In the genomic region with DNA sequence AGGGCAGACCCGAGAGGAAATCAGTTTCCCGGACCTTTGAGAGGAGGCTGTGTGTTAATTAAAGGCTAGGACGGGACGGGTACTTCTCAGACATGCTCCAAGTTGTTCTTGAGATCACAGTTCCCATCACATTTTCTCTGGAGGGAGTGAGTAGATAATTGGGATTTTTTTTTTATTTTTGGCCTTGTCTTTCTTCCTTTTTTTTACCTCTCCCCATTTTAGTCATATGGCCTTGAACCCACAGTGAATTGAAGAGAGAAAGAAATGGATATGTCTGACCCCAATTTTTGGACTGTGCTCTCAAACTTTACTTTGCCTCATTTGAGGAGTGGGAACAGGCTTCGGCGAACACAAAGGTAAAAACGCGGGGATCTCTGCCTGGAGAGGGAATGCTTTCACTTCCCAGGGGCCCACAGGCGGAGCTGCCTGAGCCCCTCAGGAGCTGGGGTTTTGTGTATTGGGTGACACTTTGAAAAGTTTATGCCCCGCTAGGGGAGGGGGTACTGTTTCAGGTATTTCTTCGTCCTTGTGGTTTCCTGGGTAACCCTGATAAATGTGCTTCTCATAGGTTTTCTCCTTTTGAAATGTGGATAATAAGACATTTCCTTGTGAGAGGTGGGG, we compare ENCODE assay signal across 8 cellular contexts.
A peak's percentile ranks its signal among the peaks of the same experiment; 100 is the strongest.
DNase-seq lines count a peak whose midpoint lies in the region; ATAC-seq and TF ChIP-seq lines count a peak whose summit lies in the region.

No MANE protein-coding gene starts in this region.

- H3K27me3 ChIP-seq in heart right ventricle, result peaks cover 0 to 5% (median 0%) of the 10 kb centered on the region in 7 donors
- no peaks in the 10 kb centered on the region for H3K27me3 ChIP-seq in breast epithelium
- H3K27me3 ChIP-seq in mesenchymal stem cell (ENCODE audit: control insufficient read depth in 1 of 2, insufficient read depth in 1 of 2, low read length in 2 of 2), result no peaks in the 10 kb centered on the region
- no peaks in the 10 kb centered on the region for H3K27me3 ChIP-seq in aorta (ENCODE audit: control insufficient read depth in 1 of 2, insufficient read depth in 2 of 2, low read length in 1 of 2)

- no peak overlapping the region for H2BK5ac ChIP-seq in mesenchymal stem cell (ENCODE audit: low read depth, low read length, poor library complexity, severe bottlenecking)

- peak overlapping the region; percentile 95 for H3K9ac ChIP-seq in mesenchymal stem cell (ENCODE audit: low read length)

- H3K18ac ChIP-seq in mesenchymal stem cell (ENCODE audit: low read depth in 1 of 2, low read length in 2 of 2), result peak overlapping the region; percentile 67 to 72

- DNase-seq in heart right ventricle (no peak), left ventricle myocardium superior (no peak), breast epithelium (ENCODE audit: low spot score in 2 of 2) (no peak), mesenchymal stem cell (peak; percentile 26), aorta (no peak), mesenteric fat pad (ENCODE audit: low spot score) (no peak), NCI-H146 (lab: John Stamatoyannopoulos, UW) (no peak)
- no peak for DNase-seq in activated CD8-positive, alpha-beta memory T cell treated with anti-CD3 and anti-CD28 coated beads, Interleukin-2, amount 50 U/mL, for 4 hours

- peak overlapping the region; percentile 35 for H4K91ac ChIP-seq in mesenchymal stem cell (ENCODE audit: low read length)

- no peak overlapping the region for H4K8ac ChIP-seq in mesenchymal stem cell (ENCODE audit: low read length)

- 7 to 10% methylated on average over 11 of the region's 11 CpGs for WGBS in heart right ventricle, 2 donors
- 4% methylated on average over 9 of the region's 11 CpGs for WGBS in mesenchymal stem cell
- 1 to 3% methylated on average over 11 of the region's 11 CpGs for WGBS in aorta, 2 donors

- H3K4me2 ChIP-seq in mesenchymal stem cell (ENCODE audit: low read length, poor library complexity, severe bottlenecking), result peak overlapping the region; percentile 49

- TF ChIP-seq CTCF in heart right ventricle (IDR thresholded peaks at IDR 0.05) (no peak), breast epithelium (IDR thresholded peaks at IDR 0.05) (no peak)

- H3K23ac ChIP-seq in mesenchymal stem cell (ENCODE audit: low read length in 2 of 2), result no peak overlapping the region

- H3K36me3 ChIP-seq in heart right ventricle (no peaks in the 10 kb centered on the region), breast epithelium (no peaks in the 10 kb centered on the region), mesenchymal stem cell (ENCODE audit: control insufficient read depth in 1 of 2, insufficient read depth in 2 of 2, low read depth in 1 of 2, low read length in 2 of 2) (no peaks in the 10 kb centered on the region), aorta (ENCODE audit: control insufficient read depth in 1 of 2, insufficient read depth in 2 of 2, low read length in 1 of 2) (no peaks in the 10 kb centered on the region)

- H3K79me1 ChIP-seq in mesenchymal stem cell (replicated peaks; ENCODE audit: low read length, poor library complexity, severe bottlenecking), result peaks cover 14% of the 10 kb centered on the region

- intact Hi-C loops in heart right ventricle (cut with DNase I), result loop anchor here in 5 of 10 donors (5.0 to 10.0 kb wide), 5 partner anchors 37 to 97 kb away; no protein-coding TSS in a partner anchor
- intact Hi-C loops in left ventricle myocardium superior (cut with micrococcal nuclease), result no loop called here
- intact Hi-C loops in breast epithelium (cut with DNase I; ENCODE audit: low total_unique reads), result loop anchor here (10.0 kb wide), 1 partner anchor 90 kb away; no protein-coding TSS in a partner anchor
- intact Hi-C loops in aorta (cut with DNase I), result loop anchor here in 1 of 2 donors (2.0 to 10.0 kb wide), 2 partner anchors 46 to 160 kb away; no protein-coding TSS in a partner anchor

- no peak overlapping the region for H2BK15ac ChIP-seq in mesenchymal stem cell (ENCODE audit: low read depth, poor library complexity, severe bottlenecking)

- ATAC-seq in heart right ventricle, result peak in 2 of 8 donors; percentile 17 to 22
- ATAC-seq in left ventricle myocardium superior, result no peak
- no peak for ATAC-seq in aorta (ENCODE audit: low FRiP score)

- no peak overlapping the region for H2BK120ac ChIP-seq in mesenchymal stem cell (ENCODE audit: low read depth, low read length)

- TF ChIP-seq POLR2A in breast epithelium (IDR thresholded peaks at IDR 0.05), result no peak

- H3K27ac ChIP-seq in heart right ventricle (peak overlapping the region; percentile 79 to 94 (median 88)), breast epithelium (peak overlapping the region; percentile 92 to 94), mesenchymal stem cell (ENCODE audit: low read length, poor library complexity, severe bottlenecking) (peak overlapping the region; percentile 62), aorta (ENCODE audit: low read depth in 1 of 2, low read length in 2 of 2) (peak overlapping the region; percentile 89 to 96)

- H2AK5ac ChIP-seq in mesenchymal stem cell (ENCODE audit: low read length, severe bottlenecking), result no peak overlapping the region

- no peak overlapping the region for H2BK12ac ChIP-seq in mesenchymal stem cell (ENCODE audit: low read length in 2 of 2)

- peak overlapping the region in 1 of 2 experiments; percentile 40 for H3K4ac ChIP-seq in mesenchymal stem cell (ENCODE audit: low read depth in 1 of 2, low read length in 2 of 2)

- H3K4me1 ChIP-seq in heart right ventricle (peaks cover 5 to 70% (median 59%) of the 10 kb centered on the region in 9 donors), breast epithelium (no peaks in the 10 kb centered on the region), mesenchymal stem cell (ENCODE audit: control insufficient read depth, insufficient read depth, low read depth, low read length) (no peaks in the 10 kb centered on the region), aorta (ENCODE audit: control insufficient read depth in 1 of 2, insufficient read depth in 2 of 2, low read length in 2 of 2) (peaks cover 2 to 26% of the 10 kb centered on the region in 2 donors)

- H3K9me3 ChIP-seq in heart right ventricle, result no peaks in the 10 kb centered on the region
- no peaks in the 10 kb centered on the region for H3K9me3 ChIP-seq in breast epithelium
- no peaks in the 10 kb centered on the region for H3K9me3 ChIP-seq in mesenchymal stem cell (ENCODE audit: control insufficient read depth, low read length)
- no peaks in the 10 kb centered on the region for H3K9me3 ChIP-seq in aorta (ENCODE audit: control insufficient read depth, low read length)

- H2AFZ ChIP-seq in mesenchymal stem cell (ENCODE audit: low read depth, low read length), result no peak overlapping the region

- H3K4me3 ChIP-seq in heart right ventricle (peak overlapping the region; percentile 38 to 70 (median 60)), breast epithelium (peak overlapping the region; percentile 60 to 75 (median 72)), mesenchymal stem cell (ENCODE audit: insufficient read depth in 1 of 2, low read depth in 1 of 2, low read length in 2 of 2) (peak overlapping the region; percentile 45 to 89), aorta (ENCODE audit: low read length in 2 of 2) (peak overlapping the region; percentile 71 to 97)

- H3K14ac ChIP-seq in mesenchymal stem cell (ENCODE audit: low read length in 2 of 2), result no peak overlapping the region
